3 cellular contexts compared by ENCODE assay signal in genomic region chr15:33108518-33108917, GRCh38.
A peak's percentile ranks its signal among the peaks of the same experiment; 100 is the strongest.
TF ChIP-seq lines count a peak whose summit lies in the region.

No MANE protein-coding gene starts in this region.

TF ChIP-seq in HEK293, 187 proteins besides CTCF, POLR2A, EP300 and RAD21:
- TF ChIP-seq TCF7L2 (IDR thresholded peaks at IDR 0.05; ENCODE audit: borderline replicate concordance, low read depth, low read length) (peak; percentile 54; the same call in 1 of the 2 replicates), ZNF155 (tag by site-specific recombination; IDR thresholded peaks at IDR 0.05) (no peak), ZEB2 (tag by site-specific recombination; IDR thresholded peaks at IDR 0.05) (no peak), FEZF1 (tag by site-specific recombination; IDR thresholded peaks at IDR 0.05) (peak; percentile 15; the same call in 1 of the 2 replicates)

TF ChIP-seq in IMR-90, 13 proteins besides CTCF, POLR2A, EP300 and RAD21:
- no peak for TF ChIP-seq MXI1 (IDR thresholded peaks at IDR 0.05; ENCODE audit: borderline replicate concordance, low read depth, low read length)

TF ChIP-seq in H1, 55 proteins besides CTCF, POLR2A, EP300 and RAD21:
- no peak for TF ChIP-seq TAF1 (IDR thresholded peaks at IDR 0.05; ENCODE audit: low read depth, low read length)
- no peak for TF ChIP-seq KDM1A (IDR thresholded peaks at IDR 0.05; ENCODE audit: borderline replicate concordance, low read length)
- TF ChIP-seq NANOG (IDR thresholded peaks at IDR 0.05; ENCODE audit: insufficient read depth, low read depth, low read length, poor library complexity, severe bottlenecking), result no peak
- TF ChIP-seq SUZ12 (IDR thresholded peaks at IDR 0.05; ENCODE audit: low read length), result no peak
- TF ChIP-seq HDAC6 (IDR thresholded peaks at IDR 0.05; ENCODE audit: low read depth, low read length), result no peak
- no peak for TF ChIP-seq BACH1 (IDR thresholded peaks at IDR 0.05; ENCODE audit: low read length)
- no peak for TF ChIP-seq BCL11A (IDR thresholded peaks at IDR 0.05; ENCODE audit: low read depth in 2 of 2, low read length in 2 of 2)
- TF ChIP-seq CHD2 (IDR thresholded peaks at IDR 0.05; ENCODE audit: low read length), result no peak
- no peak for TF ChIP-seq KDM5A (IDR thresholded peaks at IDR 0.05; ENCODE audit: low read length)
- no peak for TF ChIP-seq RNF2 (IDR thresholded peaks at IDR 0.05; ENCODE audit: borderline replicate concordance, low read depth, low read length, missing control alignments, poor library complexity, severe bottlenecking)
- TF ChIP-seq SIX5 (IDR thresholded peaks at IDR 0.05; ENCODE audit: low read depth, low read length), result no peak
- TF ChIP-seq GTF2F1 (IDR thresholded peaks at IDR 0.05; ENCODE audit: borderline replicate concordance, low read depth, low read length), result no peak
- TF ChIP-seq TBP (IDR thresholded peaks at IDR 0.05; ENCODE audit: low read depth, low read length), result no peak
- TF ChIP-seq TEAD4 (IDR thresholded peaks at IDR 0.05; ENCODE audit: low read depth, low read length), result no peak
- TF ChIP-seq EZH2 (IDR thresholded peaks at IDR 0.05; ENCODE audit: low read depth, low read length, severe bottlenecking), result no peak
- TF ChIP-seq FOSL1 (IDR thresholded peaks at IDR 0.05; ENCODE audit: insufficient read depth, low read depth, low read length), result no peak
- no peak for TF ChIP-seq CTBP2 (IDR thresholded peaks at IDR 0.05; ENCODE audit: borderline replicate concordance, insufficient read depth, insufficient read length, low read length)
- TF ChIP-seq SAP30 (IDR thresholded peaks at IDR 0.05; ENCODE audit: insufficient read depth, insufficient replicate concordance, low read length), result no peak
- no peak for TF ChIP-seq POU5F1 (IDR thresholded peaks at IDR 0.05; ENCODE audit: low read depth, low read length)
